ENCODE assay signal across 22 cellular contexts in the genomic region with DNA sequence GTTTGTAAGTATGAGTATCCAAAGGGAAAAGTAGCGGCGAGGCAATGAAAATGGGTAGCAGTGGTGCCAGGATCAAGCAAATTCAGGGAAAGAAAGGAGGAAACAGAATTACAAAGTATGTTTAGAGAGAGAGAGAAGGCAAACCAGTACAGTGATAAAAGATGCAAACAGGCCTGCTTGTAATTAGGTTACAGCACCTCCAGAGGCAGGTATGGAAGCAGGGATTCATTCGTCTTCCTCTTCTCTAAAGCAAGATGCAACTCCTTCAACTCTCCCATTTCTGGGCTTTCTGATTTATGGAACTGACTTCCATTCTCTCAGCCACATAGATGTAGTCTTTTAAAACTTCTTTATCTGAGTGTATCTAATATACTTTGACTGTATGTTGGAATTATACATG.
"Had no signal": no experiment of that assay in that cellular context is flagged by ENCODE, and none has a peak within 500 bp of the region (broad histone marks: within the 10 kb centered on the region; RNA-seq: fewer than 3 reads in every experiment).

No MANE protein-coding gene starts in this region.

- H3K27ac ChIP-seq: colonic mucosa, gastrocnemius medialis, heart right ventricle, left ventricle myocardium inferior, lower lobe of right lung, neutrophil, spleen, tibial artery, upper lobe of left lung, uterus had no signal

- H3K27me3 Mint-ChIP-seq: memory B cell; natural killer cell treated with Interleukin-12 subunit alpha and Interleukin-12 subunit beta and Interleukin-15 and Interleukin-18, amount 100 ng/mL, for 72 hours; stimulated activated memory B cell treated with anti-CD40 and anti-IgM and Interleukin-4, amounts not matched to agents 10 μg/mL and 1 μg/mL and 100 μg/mL, for 72 hours; stimulated activated naive CD8-positive, alpha-beta T cell treated with anti-CD3 and anti-CD28 coated beads, Interleukin-15, Interleukin-2, amounts not matched to agents 100 ng/mL and 50 ng/mL, for 24 hours had no signal

- H3K27ac Mint-ChIP-seq: memory B cell; natural killer cell treated with Interleukin-12 subunit alpha and Interleukin-12 subunit beta and Interleukin-15 and Interleukin-18, amount 100 ng/mL, for 72 hours; stimulated activated memory B cell treated with anti-CD40 and anti-IgM and Interleukin-4, amounts not matched to agents 10 μg/mL and 1 μg/mL and 100 μg/mL, for 72 hours; stimulated activated naive CD8-positive, alpha-beta T cell treated with anti-CD3 and anti-CD28 coated beads, Interleukin-15, Interleukin-2, amounts not matched to agents 100 ng/mL and 50 ng/mL, for 24 hours had no signal

- H3K27me3 ChIP-seq: colonic mucosa, gastrocnemius medialis, heart right ventricle, neutrophil, spleen, tibial artery, upper lobe of left lung, uterus had no signal

- H3K4me1 ChIP-seq: colonic mucosa, lower lobe of right lung, spleen, tibial artery, uterus had no signal

- H3K4me3 Mint-ChIP-seq: memory B cell; natural killer cell treated with Interleukin-12 subunit alpha and Interleukin-12 subunit beta and Interleukin-15 and Interleukin-18, amount 100 ng/mL, for 72 hours; stimulated activated memory B cell treated with anti-CD40 and anti-IgM and Interleukin-4, amounts not matched to agents 10 μg/mL and 1 μg/mL and 100 μg/mL, for 72 hours; stimulated activated naive CD8-positive, alpha-beta T cell treated with anti-CD3 and anti-CD28 coated beads, Interleukin-15, Interleukin-2, amounts not matched to agents 100 ng/mL and 50 ng/mL, for 24 hours had no signal

- DNase-seq: colonic mucosa; dermis blood vessel endothelial cell; gastrocnemius medialis; heart right ventricle; hypothalamus; left ventricle myocardium inferior; lower lobe of right lung; midbrain; spleen; stimulated activated CD4-positive, alpha-beta T cell treated with anti-CD3 and anti-CD28 coated beads, Interleukin-15, amount 100 ng/mL, for 24 hours; stimulated activated CD4-positive, alpha-beta T cell treated with anti-CD3 and anti-CD28 coated beads, Interleukin-1b, Interleukin-23, amount 100 ng/mL, for 48 hours; stimulated activated CD4-positive, alpha-beta T cell treated with anti-CD3 and anti-CD28 coated beads, Interleukin-4, amount 100 ng/mL, for 24 hours; tibial artery; upper lobe of left lung; uterus had no signal

- H3K36me3 ChIP-seq: colonic mucosa, neutrophil, uterus had no signal

- H3K9me3 Mint-ChIP-seq: memory B cell; natural killer cell treated with Interleukin-12 subunit alpha and Interleukin-12 subunit beta and Interleukin-15 and Interleukin-18, amount 100 ng/mL, for 72 hours; stimulated activated memory B cell treated with anti-CD40 and anti-IgM and Interleukin-4, amounts not matched to agents 10 μg/mL and 1 μg/mL and 100 μg/mL, for 72 hours; stimulated activated naive CD8-positive, alpha-beta T cell treated with anti-CD3 and anti-CD28 coated beads, Interleukin-15, Interleukin-2, amounts not matched to agents 100 ng/mL and 50 ng/mL, for 24 hours had no signal

- H3K4me3 ChIP-seq: colonic mucosa, gastrocnemius medialis, heart right ventricle, left ventricle myocardium inferior, lower lobe of right lung, spleen, tibial artery, upper lobe of left lung, uterus had no signal

- H3K4me1 Mint-ChIP-seq: memory B cell; stimulated activated memory B cell treated with anti-CD40 and anti-IgM and Interleukin-4, amounts not matched to agents 10 μg/mL and 1 μg/mL and 100 μg/mL, for 72 hours had no signal

- ATAC-seq: esophagus mucosa; gastrocnemius medialis; heart right ventricle; lower lobe of right lung; natural killer cell treated with Interleukin-12 subunit alpha and Interleukin-12 subunit beta and Interleukin-15 and Interleukin-18, amount 100 ng/mL, for 72 hours; sciatic nerve; stimulated activated memory B cell treated with anti-CD40 and anti-IgM and Interleukin-4, amounts not matched to agents 10 μg/mL and 1 μg/mL and 100 μg/mL, for 72 hours had no signal

- H3K9me3 ChIP-seq: colonic mucosa, gastrocnemius medialis, heart right ventricle, left ventricle myocardium inferior, lower lobe of right lung, neutrophil, spleen, tibial artery, upper lobe of left lung, uterus had no signal

- H3K36me3 Mint-ChIP-seq: memory B cell; natural killer cell treated with Interleukin-12 subunit alpha and Interleukin-12 subunit beta and Interleukin-15 and Interleukin-18, amount 100 ng/mL, for 72 hours; stimulated activated memory B cell treated with anti-CD40 and anti-IgM and Interleukin-4, amounts not matched to agents 10 μg/mL and 1 μg/mL and 100 μg/mL, for 72 hours had no signal
